In genomic region chr12:5778823-5779222, GRCh38 we compare ENCODE assay signal across 11 cellular contexts.
"Had no signal": no experiment of that assay in that cellular context is flagged by ENCODE, and none has a peak within 500 bp of the region (broad histone marks: within the 10 kb centered on the region; RNA-seq: fewer than 3 reads in every experiment).

No MANE protein-coding gene starts in this region.

- FAIRE-seq: H1, H54 had no signal

- ATAC-seq: GM23338, HCT116 had no signal

- H3K27ac ChIP-seq: GM23248 had no signal

- H3K27ac Mint-ChIP-seq: GM23338, H9, HFFc6 had no signal

- H3K4me3 Mint-ChIP-seq: GM23338, H9, HFFc6 had no signal

- H3K9me3 Mint-ChIP-seq: GM23338, H9, HFFc6 had no signal

- H3K9me3 ChIP-seq: HAP-1 had no signal

- DNase-seq: GM23248, GOT3, H7, H9, HCEC 1CT, HFFc6 had no signal

- H3K4me3 ChIP-seq: GM23248, GM23338, HAP-1 had no signal

- H3K4me1 ChIP-seq: HAP-1 had no signal

- H3K36me3 ChIP-seq: HAP-1 had no signal

- H3K4me1 Mint-ChIP-seq: GM23338, H9 had no signal
